8 cellular contexts compared by ENCODE assay signal in the genomic region with DNA sequence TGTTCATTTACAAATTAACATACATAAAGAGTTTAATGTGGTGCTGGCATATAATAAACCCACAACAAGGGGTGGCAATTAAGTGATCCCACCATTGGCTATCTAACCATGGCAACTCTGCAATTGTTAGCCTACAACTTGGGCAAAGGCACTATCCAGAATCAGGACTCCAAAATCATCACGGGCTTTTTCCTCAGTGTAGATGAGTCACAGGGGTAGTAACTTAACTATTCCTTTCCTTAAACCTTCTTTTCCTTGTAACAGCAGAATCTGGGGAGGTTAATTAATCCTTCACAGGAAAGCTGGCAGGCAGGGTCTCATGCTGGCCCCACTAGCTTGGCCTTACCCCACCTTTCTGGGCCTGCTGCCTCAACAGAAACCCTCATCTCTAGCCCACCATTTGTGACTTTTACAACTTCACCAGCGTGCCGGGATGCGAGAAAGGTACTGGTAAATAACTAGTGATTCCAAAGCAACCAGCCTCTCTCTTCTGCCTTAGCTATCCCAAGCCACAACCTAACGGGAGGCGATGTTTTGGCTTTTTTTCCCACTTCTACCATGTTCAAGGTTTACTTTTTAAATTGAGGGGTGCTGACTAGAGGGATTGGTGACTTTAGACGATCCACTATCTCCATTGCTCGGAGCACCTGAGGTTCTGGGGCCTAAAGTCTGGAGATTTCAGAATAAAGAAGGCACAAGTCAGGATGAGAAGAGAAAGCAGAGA. TPM values are rescaled to one million over a fixed set of nuclear protein-coding genes. Genes with fewer than 3 reads are reported as not detected.
A peak's percentile ranks its signal among the peaks of the same experiment; 100 is the strongest.
DNase-seq lines count a peak whose midpoint lies in the region; ATAC-seq and TF ChIP-seq lines count a peak whose summit lies in the region.

No MANE protein-coding gene starts in this region.

- peaks cover 18 to 35% of the 10 kb centered on the region in 2 experiments for H3K36me3 ChIP-seq in SK-N-SH (replicated peaks in 1 of 2; ENCODE audit: control insufficient read depth in 1 of 2, insufficient read depth in 2 of 2, low read length in 1 of 2)
- peaks cover 15 to 18% of the 10 kb centered on the region in 2 donors for H3K36me3 ChIP-seq in stomach smooth muscle (ENCODE audit: control insufficient read depth in 2 of 2, insufficient read depth in 2 of 2, low read length in 2 of 2)

- H3K4me3 Mint-ChIP-seq in activated CD8-positive, alpha-beta T cell treated with anti-CD3 and anti-CD28 coated beads, Interleukin-2, amount 10 ng/mL, durations not matched to agents 7 days and 5 days, result peak overlapping the region; percentile 88

- H3F3A ChIP-seq in SK-N-SH (replicated peaks; ENCODE audit: insufficient read depth), result peaks cover 5% of the 10 kb centered on the region

- peaks cover 24% of the 10 kb centered on the region for H3K27me3 Mint-ChIP-seq in activated CD8-positive, alpha-beta T cell treated with anti-CD3 and anti-CD28 coated beads, Interleukin-2, amount 10 ng/mL, durations not matched to agents 7 days and 5 days (ENCODE audit: low read depth)

- H4K20me1 ChIP-seq in SK-N-SH (ENCODE audit: insufficient read depth), result no peaks in the 10 kb centered on the region

- H3K9me3 Mint-ChIP-seq in activated CD8-positive, alpha-beta T cell treated with anti-CD3 and anti-CD28 coated beads, Interleukin-2, amount 10 ng/mL, durations not matched to agents 7 days and 5 days (ENCODE audit: insufficient read depth), result no peaks in the 10 kb centered on the region

- H3K79me2 ChIP-seq in SK-N-SH (ENCODE audit: insufficient read depth), result peaks cover 46% of the 10 kb centered on the region

- H3K36me3 Mint-ChIP-seq in activated CD8-positive, alpha-beta T cell treated with anti-CD3 and anti-CD28 coated beads, Interleukin-2, amount 10 ng/mL, durations not matched to agents 7 days and 5 days (ENCODE audit: low read depth), result peaks cover 37% of the 10 kb centered on the region

- CTCF ChIA-PET in SK-N-SH (lab: Yijun Ruan, JAX), result interaction anchor here (0.6 to 8.3 kb wide), 55 partner anchors 8 to 627 kb away, joined by 3 to 120 read pairs (median 5); a partner anchor contains a TSS
- CTCF ChIA-PET in activated CD8-positive, alpha-beta T cell treated with anti-CD3 and anti-CD28 coated beads, Interleukin-2, amount 10 ng/mL, durations not matched to agents 7 days and 5 days (lab: Charles Lee), result interaction anchor here (0.6 to 6.3 kb wide), 52 partner anchors 8 to 576 kb away, joined by 3 to 122 read pairs (median 5); a partner anchor contains a TSS

- no peak for DNase-seq in SK-N-SH
- DNase-seq in activated CD8-positive, alpha-beta T cell treated with anti-CD3 and anti-CD28 coated beads, Interleukin-2, amount 10 ng/mL, durations not matched to agents 7 days and 5 days, result no peak
- DNase-seq in GM20000 (ENCODE audit: low spot score), result no peak

- H3K27ac ChIP-seq in SK-N-SH (ENCODE audit: low read depth in 2 of 2, low read length in 1 of 2) (peak overlapping the region; percentile 44 to 91), stomach smooth muscle (ENCODE audit: low read length) (peak overlapping the region; percentile 98)

- H3K27me3 ChIP-seq in SK-N-SH (ENCODE audit: insufficient read depth) (no peaks in the 10 kb centered on the region), stomach smooth muscle (ENCODE audit: control insufficient read depth in 1 of 2, insufficient read depth in 2 of 2, low read length in 2 of 2) (no peaks in the 10 kb centered on the region)

- peak overlapping the region; percentile 87 for H3K4me2 ChIP-seq in SK-N-SH

- POLR2A ChIA-PET in SK-N-SH (lab: Yijun Ruan, JAX), result interaction anchor here (0.6 to 2.3 kb wide), 7 partner anchors 8 to 590 kb away, joined by 3 to 16 read pairs (median 4); a partner anchor contains a TSS
- POLR2A ChIA-PET in activated CD8-positive, alpha-beta T cell treated with anti-CD3 and anti-CD28 coated beads, Interleukin-2, amount 10 ng/mL, durations not matched to agents 7 days and 5 days (lab: Charles Lee), result interaction anchor here (0.6 to 2.1 kb wide), 8 partner anchors 11 to 174 kb away, joined by 3 to 18 read pairs (median 4); a partner anchor contains a TSS

- H3K4me1 Mint-ChIP-seq in activated CD8-positive, alpha-beta T cell treated with anti-CD3 and anti-CD28 coated beads, Interleukin-2, amount 10 ng/mL, durations not matched to agents 7 days and 5 days (ENCODE audit: low read depth), result peaks cover 43% of the 10 kb centered on the region

- H3K27ac Mint-ChIP-seq in activated CD8-positive, alpha-beta T cell treated with anti-CD3 and anti-CD28 coated beads, Interleukin-2, amount 10 ng/mL, durations not matched to agents 7 days and 5 days, result peak overlapping the region; percentile 98

- no peak for TF ChIP-seq RAD21 in SK-N-SH (IDR thresholded peaks at IDR 0.05; ENCODE audit: low read length)

- 17% methylated on average over 8 of the region's 8 CpGs for WGBS in SK-N-SH (ENCODE audit: low lambda C conversion rate)

- H3K9me3 ChIP-seq in SK-N-SH, result no peaks in the 10 kb centered on the region
- no peaks in the 10 kb centered on the region for H3K9me3 ChIP-seq in iPS-18c (ENCODE audit: control insufficient read depth, insufficient read depth, low read length)
- no peaks in the 10 kb centered on the region for H3K9me3 ChIP-seq in stomach smooth muscle (ENCODE audit: control insufficient read depth in 2 of 2, low read length in 2 of 2)

- H3K9ac ChIP-seq in SK-N-SH (peak overlapping the region; percentile 74), stomach smooth muscle (ENCODE audit: low read length in 2 of 2) (peak overlapping the region; percentile 84 to 85)

- TF ChIP-seq CTCF in SK-N-SH (IDR thresholded peaks at IDR 0.05) (no peak), GM20000 (IDR thresholded peaks at IDR 0.05; ENCODE audit: extremely low read depth, missing control alignments) (no peak)

- ATAC-seq in SK-N-SH treated with all-trans-retinoic acid at 6 μM for 48 hours (no peak), HG02610 (IDR thresholded peaks at IDR 0.05; ENCODE audit: unreplicated experiment) (no peak), HG02973 (IDR thresholded peaks at IDR 0.05; ENCODE audit: unreplicated experiment) (no peak)
- ATAC-seq in activated CD8-positive, alpha-beta T cell treated with anti-CD3 and anti-CD28 coated beads, Interleukin-2, amount 10 ng/mL, durations not matched to agents 7 days and 5 days, result no peak

- H2AFZ ChIP-seq in SK-N-SH (ENCODE audit: low read depth), result peak overlapping the region; percentile 70; the same call in 1 of the 2 replicates

- TF ChIP-seq EP300 in SK-N-SH (IDR thresholded peaks at IDR 0.05; ENCODE audit: borderline replicate concordance in 1 of 2, low read depth in 1 of 2, low read length in 1 of 2), result no peak

- H3K4me1 ChIP-seq in SK-N-SH (ENCODE audit: control insufficient read depth in 1 of 2, insufficient read depth in 2 of 2, low read depth in 1 of 2, low read length in 1 of 2) (peaks cover 0 to 8% of the 10 kb centered on the region in 2 experiments; a peak in 2 of 4 replicates), stomach smooth muscle (ENCODE audit: control insufficient read depth, insufficient read depth, low read length) (peaks cover 33% of the 10 kb centered on the region)

- H3K4me3 ChIP-seq in SK-N-SH (ENCODE audit: low read depth in 2 of 2, low read length in 1 of 2) (peak overlapping the region; percentile 70 to 75), iPS-18c (ENCODE audit: insufficient read depth, low read depth, low read length) (peak overlapping the region; percentile 75), stomach smooth muscle (ENCODE audit: low read length in 2 of 2) (peak overlapping the region; percentile 95 to 99)

- no peaks in the 10 kb centered on the region for H3K9me2 ChIP-seq in SK-N-SH

TF ChIP-seq in SK-N-SH, 30 proteins besides CTCF, POLR2A, EP300 and RAD21 (continues in another document):
- TF ChIP-seq TEAD4 (IDR thresholded peaks at IDR 0.05; ENCODE audit: borderline replicate concordance, insufficient read depth) (no peak), POLR2AphosphoS5 (IDR thresholded peaks at IDR 0.05; ENCODE audit: low read depth, low read length) (no peak), NRF1 (IDR thresholded peaks at IDR 0.05; ENCODE audit: low read depth, low read length) (no peak)
- TF ChIP-seq, protein P1, sequence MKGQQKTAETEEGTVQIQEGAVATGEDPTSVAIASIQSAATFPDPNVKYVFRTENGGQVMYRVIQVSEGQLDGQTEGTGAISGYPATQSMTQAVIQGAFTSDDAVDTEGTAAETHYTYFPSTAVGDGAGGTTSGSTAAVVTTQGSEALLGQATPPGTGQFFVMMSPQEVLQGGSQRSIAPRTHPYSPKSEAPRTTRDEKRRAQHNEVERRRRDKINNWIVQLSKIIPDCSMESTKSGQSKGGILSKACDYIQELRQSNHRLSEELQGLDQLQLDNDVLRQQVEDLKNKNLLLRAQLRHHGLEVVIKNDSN (IDR thresholded peaks at IDR 0.05; ENCODE audit: borderline replicate concordance, low read depth), result no peak

TF ChIP-seq in SK-N-SH treated with all-trans-retinoic acid at 6 μM for 48 hours, 23 proteins besides CTCF, POLR2A, EP300 and RAD21 (continues in another document):
- TF ChIP-seq ZNF8 (CRISPR knock-in tag; IDR thresholded peaks at IDR 0.05), result no peak
- TF ChIP-seq TCF4 (CRISPR knock-in tag; IDR thresholded peaks at IDR 0.05; ENCODE audit: borderline replicate concordance), result no peak
- TF ChIP-seq ZC3H10 (CRISPR knock-in tag; IDR thresholded peaks at IDR 0.05), result no peak
- no peak for TF ChIP-seq OSR1 (CRISPR knock-in tag; IDR thresholded peaks at IDR 0.05)

RNA-seq across cellular contexts. Expression of a gene that starts 0.7 kb away (rescaled TPM):
- polyA plus RNA-seq in SK-N-SH (2012; rRNA removed), result 309 and 319 TPM in 2 replicates
- 231 and 288 TPM in 2 replicates for polyA plus RNA-seq in SK-N-SH (2012; cell fraction: cytosol; rRNA removed)
- polyA plus RNA-seq in SK-N-SH (2012; cell fraction: nucleus; rRNA removed), result 116 and 117 TPM in 2 replicates
- total RNA-seq in activated CD8-positive, alpha-beta T cell treated with anti-CD3 and anti-CD28 coated beads, Interleukin-2, amount 10 ng/mL, durations not matched to agents 7 days and 5 days, result 100 to 1,000 TPM; 241 to 247 TPM

RNA-seq across cellular contexts. Expression of a gene that starts 49.0 kb away (rescaled TPM):
- polyA plus RNA-seq in SK-N-SH (2012; rRNA removed), result 12.8 and 17.3 TPM in 2 replicates
- polyA plus RNA-seq in SK-N-SH (2012; cell fraction: cytosol; rRNA removed), result 10.6 and 10.9 TPM in 2 replicates
- polyA plus RNA-seq in SK-N-SH (2012; cell fraction: nucleus; rRNA removed), result 24.9 and 25.3 TPM in 2 replicates
- total RNA-seq in activated CD8-positive, alpha-beta T cell treated with anti-CD3 and anti-CD28 coated beads, Interleukin-2, amount 10 ng/mL, durations not matched to agents 7 days and 5 days, result 10 to 100 TPM; 27.7 to 28.7 TPM

RNA-seq across cellular contexts. Expression of a gene that starts 52.1 kb away (rescaled TPM):
- 72.1 and 130 TPM in 2 replicates for polyA plus RNA-seq in SK-N-SH (2012; rRNA removed)
- 43.0 and 60.7 TPM in 2 replicates for polyA plus RNA-seq in SK-N-SH (2012; cell fraction: cytosol; rRNA removed)
- 261 and 365 TPM in 2 replicates for polyA plus RNA-seq in SK-N-SH (2012; cell fraction: nucleus; rRNA removed)
- total RNA-seq in activated CD8-positive, alpha-beta T cell treated with anti-CD3 and anti-CD28 coated beads, Interleukin-2, amount 10 ng/mL, durations not matched to agents 7 days and 5 days, result 10 to 100 TPM; 23.8 to 27.9 TPM
